In the genomic region with DNA sequence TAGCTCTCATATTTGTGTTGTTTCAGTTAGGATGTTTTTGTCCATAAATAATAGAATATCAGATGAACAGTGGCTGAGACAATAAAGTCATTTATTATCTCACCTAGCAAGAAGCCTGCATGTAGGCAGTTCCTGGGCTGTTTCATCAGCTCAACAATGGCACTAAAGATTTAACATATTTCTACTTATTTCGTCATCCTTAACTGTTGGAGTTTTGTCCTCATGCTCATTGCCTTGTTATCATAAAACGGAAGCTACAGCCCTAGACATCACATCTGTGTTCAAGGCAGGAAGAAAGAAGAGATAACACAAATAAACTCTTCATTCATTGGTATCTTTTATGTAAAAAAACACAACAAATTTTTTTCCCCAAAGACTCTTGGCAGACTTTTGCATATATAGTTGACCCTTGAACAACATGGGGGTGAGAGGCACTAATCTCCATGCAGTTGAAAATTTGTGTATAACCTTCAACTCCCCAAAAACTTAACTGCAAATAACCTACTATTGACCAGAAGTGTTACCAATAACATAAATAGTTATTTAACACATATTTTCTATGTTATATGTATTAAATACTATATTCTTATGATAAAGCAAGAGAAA, we compare ENCODE assay signal across 1 cellular context.
A peak's percentile ranks its signal among the peaks of the same experiment; 100 is the strongest.
TF ChIP-seq lines count a peak whose summit lies in the region.

No MANE protein-coding gene starts in this region.

TF ChIP-seq in HepG2, 621 proteins besides CTCF, POLR2A, EP300 and RAD21 (continued from another document):
- TF ChIP-seq, protein P1, sequence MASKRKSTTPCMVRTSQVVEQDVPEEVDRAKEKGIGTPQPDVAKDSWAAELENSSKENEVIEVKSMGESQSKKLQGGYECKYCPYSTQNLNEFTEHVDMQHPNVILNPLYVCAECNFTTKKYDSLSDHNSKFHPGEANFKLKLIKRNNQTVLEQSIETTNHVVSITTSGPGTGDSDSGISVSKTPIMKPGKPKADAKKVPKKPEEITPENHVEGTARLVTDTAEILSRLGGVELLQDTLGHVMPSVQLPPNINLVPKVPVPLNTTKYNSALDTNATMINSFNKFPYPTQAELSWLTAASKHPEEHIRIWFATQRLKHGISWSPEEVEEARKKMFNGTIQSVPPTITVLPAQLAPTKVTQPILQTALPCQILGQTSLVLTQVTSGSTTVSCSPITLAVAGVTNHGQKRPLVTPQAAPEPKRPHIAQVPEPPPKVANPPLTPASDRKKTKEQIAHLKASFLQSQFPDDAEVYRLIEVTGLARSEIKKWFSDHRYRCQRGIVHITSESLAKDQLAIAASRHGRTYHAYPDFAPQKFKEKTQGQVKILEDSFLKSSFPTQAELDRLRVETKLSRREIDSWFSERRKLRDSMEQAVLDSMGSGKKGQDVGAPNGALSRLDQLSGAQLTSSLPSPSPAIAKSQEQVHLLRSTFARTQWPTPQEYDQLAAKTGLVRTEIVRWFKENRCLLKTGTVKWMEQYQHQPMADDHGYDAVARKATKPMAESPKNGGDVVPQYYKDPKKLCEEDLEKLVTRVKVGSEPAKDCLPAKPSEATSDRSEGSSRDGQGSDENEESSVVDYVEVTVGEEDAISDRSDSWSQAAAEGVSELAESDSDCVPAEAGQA (IDR thresholded peaks at IDR 0.05; ENCODE audit: low read depth): no peak
- TF ChIP-seq, protein P1 (CRISPR knock-in tag; IDR thresholded peaks at IDR 0.05; ENCODE audit: borderline replicate concordance): no peak
- no peak for TF ChIP-seq ZFP1 (CRISPR knock-in tag; IDR thresholded peaks at IDR 0.05)
- TF ChIP-seq, protein P2, sequence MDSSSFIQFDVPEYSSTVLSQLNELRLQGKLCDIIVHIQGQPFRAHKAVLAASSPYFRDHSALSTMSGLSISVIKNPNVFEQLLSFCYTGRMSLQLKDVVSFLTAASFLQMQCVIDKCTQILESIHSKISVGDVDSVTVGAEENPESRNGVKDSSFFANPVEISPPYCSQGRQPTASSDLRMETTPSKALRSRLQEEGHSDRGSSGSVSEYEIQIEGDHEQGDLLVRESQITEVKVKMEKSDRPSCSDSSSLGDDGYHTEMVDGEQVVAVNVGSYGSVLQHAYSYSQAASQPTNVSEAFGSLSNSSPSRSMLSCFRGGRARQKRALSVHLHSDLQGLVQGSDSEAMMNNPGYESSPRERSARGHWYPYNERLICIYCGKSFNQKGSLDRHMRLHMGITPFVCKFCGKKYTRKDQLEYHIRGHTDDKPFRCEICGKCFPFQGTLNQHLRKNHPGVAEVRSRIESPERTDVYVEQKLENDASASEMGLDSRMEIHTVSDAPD (CRISPR knock-in tag; IDR thresholded peaks at IDR 0.05): no peak
- TF ChIP-seq RFXANK (CRISPR knock-in tag; IDR thresholded peaks at IDR 0.05): no peak
- no peak for TF ChIP-seq CHD4 (IDR thresholded peaks at IDR 0.05; ENCODE audit: borderline replicate concordance, low read length)
- TF ChIP-seq MED8 (CRISPR knock-in tag; IDR thresholded peaks at IDR 0.05; ENCODE audit: insufficient replicate concordance): no peak
- peak; percentile 19; the same call in 1 of the 2 replicates for TF ChIP-seq CEBPB (IDR thresholded peaks at IDR 0.05; ENCODE audit: borderline replicate concordance, low read depth, low read length)
- peak; percentile 25; the same call in 1 of the 2 replicates for TF ChIP-seq ATF7 (IDR thresholded peaks at IDR 0.05)
- no peak for TF ChIP-seq ATF7 (CRISPR knock-in tag; IDR thresholded peaks at IDR 0.05)
- no peak for TF ChIP-seq ZNF143 (CRISPR knock-in tag; IDR thresholded peaks at IDR 0.05)
- TF ChIP-seq, protein P3, sequence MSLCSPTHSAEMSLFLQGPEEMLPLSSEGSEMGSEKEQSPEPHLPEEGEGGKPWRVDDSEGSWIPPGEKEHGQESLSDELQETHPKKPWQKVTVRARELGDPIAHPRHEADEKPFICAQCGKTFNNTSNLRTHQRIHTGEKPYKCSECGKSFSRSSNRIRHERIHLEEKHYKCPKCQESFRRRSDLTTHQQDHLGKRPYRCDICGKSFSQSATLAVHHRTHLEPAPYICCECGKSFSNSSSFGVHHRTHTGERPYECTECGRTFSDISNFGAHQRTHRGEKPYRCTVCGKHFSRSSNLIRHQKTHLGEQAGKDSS (CRISPR knock-in tag; IDR thresholded peaks at IDR 0.05; ENCODE audit: borderline replicate concordance, low read depth): no peak
- TF ChIP-seq, protein P4, sequence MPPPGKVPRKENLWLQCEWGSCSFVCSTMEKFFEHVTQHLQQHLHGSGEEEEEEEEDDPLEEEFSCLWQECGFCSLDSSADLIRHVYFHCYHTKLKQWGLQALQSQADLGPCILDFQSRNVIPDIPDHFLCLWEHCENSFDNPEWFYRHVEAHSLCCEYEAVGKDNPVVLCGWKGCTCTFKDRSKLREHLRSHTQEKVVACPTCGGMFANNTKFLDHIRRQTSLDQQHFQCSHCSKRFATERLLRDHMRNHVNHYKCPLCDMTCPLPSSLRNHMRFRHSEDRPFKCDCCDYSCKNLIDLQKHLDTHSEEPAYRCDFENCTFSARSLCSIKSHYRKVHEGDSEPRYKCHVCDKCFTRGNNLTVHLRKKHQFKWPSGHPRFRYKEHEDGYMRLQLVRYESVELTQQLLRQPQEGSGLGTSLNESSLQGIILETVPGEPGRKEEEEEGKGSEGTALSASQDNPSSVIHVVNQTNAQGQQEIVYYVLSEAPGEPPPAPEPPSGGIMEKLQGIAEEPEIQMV (CRISPR knock-in tag; IDR thresholded peaks at IDR 0.05; ENCODE audit: low read depth): no peak
- TF ChIP-seq MLLT10 (CRISPR knock-in tag; IDR thresholded peaks at IDR 0.05): no peak
- TF ChIP-seq PPARG (CRISPR knock-in tag; conservative IDR thresholded peaks at IDR 0.05): no peak
